Comparison of ENCODE assay signal across 1 cellular context in the genomic region with DNA sequence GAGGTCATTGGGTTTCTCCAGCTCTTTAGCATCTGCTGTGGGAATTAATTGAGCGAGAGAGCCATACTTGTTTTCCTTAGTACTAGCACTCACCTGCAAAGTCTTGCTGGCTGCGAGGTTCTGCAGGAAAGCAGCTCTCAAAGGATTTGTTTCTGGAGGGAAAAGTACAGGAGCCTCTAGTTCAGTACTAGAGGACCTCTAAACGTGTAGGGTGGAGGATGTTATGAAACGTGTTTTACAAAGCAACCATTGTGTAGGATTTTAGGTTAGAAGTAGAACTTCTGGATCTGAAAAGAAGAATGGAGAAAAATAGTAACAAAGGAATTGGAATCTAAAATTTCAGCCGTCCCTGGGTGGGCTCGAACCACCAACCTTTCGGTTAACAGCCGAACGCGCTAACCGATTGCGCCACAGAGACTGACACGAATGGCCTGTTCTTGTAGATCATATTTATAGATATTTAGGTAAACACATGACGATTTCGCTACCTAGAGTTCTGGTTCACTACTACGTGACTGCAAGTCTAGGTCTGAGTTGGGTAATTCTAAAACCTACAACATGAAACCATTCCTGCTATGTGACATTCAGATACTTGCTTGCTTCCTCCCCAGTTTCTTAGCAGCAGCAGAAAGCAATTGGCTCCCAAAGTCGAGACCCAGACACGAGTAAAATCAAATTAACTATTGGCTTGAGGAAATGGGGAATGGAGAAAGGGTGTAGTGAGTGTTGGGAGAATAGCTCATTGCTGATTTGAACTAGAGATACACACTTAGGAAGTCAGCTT.
TF ChIP-seq lines count a peak whose summit lies in the region.

No MANE protein-coding gene starts in this region.

TF ChIP-seq in HepG2, 621 proteins besides CTCF, POLR2A, EP300 and RAD21 (continued from another document and continues in another):
- TF ChIP-seq, protein P1, sequence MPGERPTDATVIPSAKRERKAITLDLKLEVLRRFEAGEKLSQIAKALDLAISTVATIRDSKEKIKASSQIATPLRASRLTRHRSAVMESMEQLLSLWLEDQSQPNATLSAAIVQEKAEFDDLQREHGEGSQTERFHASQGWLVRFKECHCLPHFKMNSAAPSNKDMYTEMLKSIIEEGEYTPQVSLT (CRISPR knock-in tag; IDR thresholded peaks at IDR 0.05; ENCODE audit: borderline replicate concordance, low read depth): no peak
- TF ChIP-seq HDAC2 (CRISPR knock-in tag; IDR thresholded peaks at IDR 0.05): 0 out of 2 replicates have a peak, but pooled peaks have one; percentile 28
- TF ChIP-seq, protein P2, sequence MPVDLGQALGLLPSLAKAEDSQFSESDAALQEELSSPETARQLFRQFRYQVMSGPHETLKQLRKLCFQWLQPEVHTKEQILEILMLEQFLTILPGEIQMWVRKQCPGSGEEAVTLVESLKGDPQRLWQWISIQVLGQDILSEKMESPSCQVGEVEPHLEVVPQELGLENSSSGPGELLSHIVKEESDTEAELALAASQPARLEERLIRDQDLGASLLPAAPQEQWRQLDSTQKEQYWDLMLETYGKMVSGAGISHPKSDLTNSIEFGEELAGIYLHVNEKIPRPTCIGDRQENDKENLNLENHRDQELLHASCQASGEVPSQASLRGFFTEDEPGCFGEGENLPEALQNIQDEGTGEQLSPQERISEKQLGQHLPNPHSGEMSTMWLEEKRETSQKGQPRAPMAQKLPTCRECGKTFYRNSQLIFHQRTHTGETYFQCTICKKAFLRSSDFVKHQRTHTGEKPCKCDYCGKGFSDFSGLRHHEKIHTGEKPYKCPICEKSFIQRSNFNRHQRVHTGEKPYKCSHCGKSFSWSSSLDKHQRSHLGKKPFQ (CRISPR knock-in tag; IDR thresholded peaks at IDR 0.05; ENCODE audit: insufficient replicate concordance): no peak
- peak; percentile 55; the same call in 1 of the 2 replicates for TF ChIP-seq ZNF556 (CRISPR knock-in tag; IDR thresholded peaks at IDR 0.05; ENCODE audit: borderline replicate concordance)
- TF ChIP-seq, protein P3, sequence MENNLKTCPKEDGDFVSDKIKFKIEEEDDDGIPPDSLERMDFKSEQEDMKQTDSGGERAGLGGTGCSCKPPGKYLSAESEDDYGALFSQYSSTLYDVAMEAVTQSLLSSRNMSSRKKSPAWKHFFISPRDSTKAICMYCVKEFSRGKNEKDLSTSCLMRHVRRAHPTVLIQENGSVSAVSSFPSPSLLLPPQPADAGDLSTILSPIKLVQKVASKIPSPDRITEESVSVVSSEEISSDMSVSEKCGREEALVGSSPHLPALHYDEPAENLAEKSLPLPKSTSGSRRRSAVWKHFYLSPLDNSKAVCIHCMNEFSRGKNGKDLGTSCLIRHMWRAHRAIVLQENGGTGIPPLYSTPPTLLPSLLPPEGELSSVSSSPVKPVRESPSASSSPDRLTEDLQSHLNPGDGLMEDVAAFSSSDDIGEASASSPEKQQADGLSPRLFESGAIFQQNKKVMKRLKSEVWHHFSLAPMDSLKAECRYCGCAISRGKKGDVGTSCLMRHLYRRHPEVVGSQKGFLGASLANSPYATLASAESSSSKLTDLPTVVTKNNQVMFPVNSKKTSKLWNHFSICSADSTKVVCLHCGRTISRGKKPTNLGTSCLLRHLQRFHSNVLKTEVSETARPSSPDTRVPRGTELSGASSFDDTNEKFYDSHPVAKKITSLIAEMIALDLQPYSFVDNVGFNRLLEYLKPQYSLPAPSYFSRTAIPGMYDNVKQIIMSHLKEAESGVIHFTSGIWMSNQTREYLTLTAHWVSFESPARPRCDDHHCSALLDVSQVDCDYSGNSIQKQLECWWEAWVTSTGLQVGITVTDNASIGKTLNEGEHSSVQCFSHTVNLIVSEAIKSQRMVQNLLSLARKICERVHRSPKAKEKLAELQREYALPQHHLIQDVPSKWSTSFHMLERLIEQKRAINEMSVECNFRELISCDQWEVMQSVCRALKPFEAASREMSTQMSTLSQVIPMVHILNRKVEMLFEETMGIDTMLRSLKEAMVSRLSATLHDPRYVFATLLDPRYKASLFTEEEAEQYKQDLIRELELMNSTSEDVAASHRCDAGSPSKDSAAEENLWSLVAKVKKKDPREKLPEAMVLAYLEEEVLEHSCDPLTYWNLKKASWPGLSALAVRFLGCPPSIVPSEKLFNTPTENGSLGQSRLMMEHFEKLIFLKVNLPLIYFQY (CRISPR knock-in tag; IDR thresholded peaks at IDR 0.05; ENCODE audit: borderline replicate concordance): 0 out of 2 replicates have a peak, but pooled peaks have one; percentile 31
- no peak for TF ChIP-seq GATA4 (IDR thresholded peaks at IDR 0.05; ENCODE audit: borderline replicate concordance, low read depth)
- TF ChIP-seq GABPA (IDR thresholded peaks at IDR 0.05; ENCODE audit: low read depth, low read length): no peak
- TF ChIP-seq GABPA (CRISPR knock-in tag; IDR thresholded peaks at IDR 0.05; ENCODE audit: low read depth): peak; percentile 18; the same call in 1 of the 2 replicates
- TF ChIP-seq, protein P4, sequence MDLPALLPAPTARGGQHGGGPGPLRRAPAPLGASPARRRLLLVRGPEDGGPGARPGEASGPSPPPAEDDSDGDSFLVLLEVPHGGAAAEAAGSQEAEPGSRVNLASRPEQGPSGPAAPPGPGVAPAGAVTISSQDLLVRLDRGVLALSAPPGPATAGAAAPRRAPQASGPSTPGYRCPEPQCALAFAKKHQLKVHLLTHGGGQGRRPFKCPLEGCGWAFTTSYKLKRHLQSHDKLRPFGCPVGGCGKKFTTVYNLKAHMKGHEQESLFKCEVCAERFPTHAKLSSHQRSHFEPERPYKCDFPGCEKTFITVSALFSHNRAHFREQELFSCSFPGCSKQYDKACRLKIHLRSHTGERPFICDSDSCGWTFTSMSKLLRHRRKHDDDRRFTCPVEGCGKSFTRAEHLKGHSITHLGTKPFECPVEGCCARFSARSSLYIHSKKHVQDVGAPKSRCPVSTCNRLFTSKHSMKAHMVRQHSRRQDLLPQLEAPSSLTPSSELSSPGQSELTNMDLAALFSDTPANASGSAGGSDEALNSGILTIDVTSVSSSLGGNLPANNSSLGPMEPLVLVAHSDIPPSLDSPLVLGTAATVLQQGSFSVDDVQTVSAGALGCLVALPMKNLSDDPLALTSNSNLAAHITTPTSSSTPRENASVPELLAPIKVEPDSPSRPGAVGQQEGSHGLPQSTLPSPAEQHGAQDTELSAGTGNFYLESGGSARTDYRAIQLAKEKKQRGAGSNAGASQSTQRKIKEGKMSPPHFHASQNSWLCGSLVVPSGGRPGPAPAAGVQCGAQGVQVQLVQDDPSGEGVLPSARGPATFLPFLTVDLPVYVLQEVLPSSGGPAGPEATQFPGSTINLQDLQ (CRISPR knock-in tag; IDR thresholded peaks at IDR 0.05): 0 out of 2 replicates have a peak, but pooled peaks have one; percentile 41
- TF ChIP-seq, protein P5, sequence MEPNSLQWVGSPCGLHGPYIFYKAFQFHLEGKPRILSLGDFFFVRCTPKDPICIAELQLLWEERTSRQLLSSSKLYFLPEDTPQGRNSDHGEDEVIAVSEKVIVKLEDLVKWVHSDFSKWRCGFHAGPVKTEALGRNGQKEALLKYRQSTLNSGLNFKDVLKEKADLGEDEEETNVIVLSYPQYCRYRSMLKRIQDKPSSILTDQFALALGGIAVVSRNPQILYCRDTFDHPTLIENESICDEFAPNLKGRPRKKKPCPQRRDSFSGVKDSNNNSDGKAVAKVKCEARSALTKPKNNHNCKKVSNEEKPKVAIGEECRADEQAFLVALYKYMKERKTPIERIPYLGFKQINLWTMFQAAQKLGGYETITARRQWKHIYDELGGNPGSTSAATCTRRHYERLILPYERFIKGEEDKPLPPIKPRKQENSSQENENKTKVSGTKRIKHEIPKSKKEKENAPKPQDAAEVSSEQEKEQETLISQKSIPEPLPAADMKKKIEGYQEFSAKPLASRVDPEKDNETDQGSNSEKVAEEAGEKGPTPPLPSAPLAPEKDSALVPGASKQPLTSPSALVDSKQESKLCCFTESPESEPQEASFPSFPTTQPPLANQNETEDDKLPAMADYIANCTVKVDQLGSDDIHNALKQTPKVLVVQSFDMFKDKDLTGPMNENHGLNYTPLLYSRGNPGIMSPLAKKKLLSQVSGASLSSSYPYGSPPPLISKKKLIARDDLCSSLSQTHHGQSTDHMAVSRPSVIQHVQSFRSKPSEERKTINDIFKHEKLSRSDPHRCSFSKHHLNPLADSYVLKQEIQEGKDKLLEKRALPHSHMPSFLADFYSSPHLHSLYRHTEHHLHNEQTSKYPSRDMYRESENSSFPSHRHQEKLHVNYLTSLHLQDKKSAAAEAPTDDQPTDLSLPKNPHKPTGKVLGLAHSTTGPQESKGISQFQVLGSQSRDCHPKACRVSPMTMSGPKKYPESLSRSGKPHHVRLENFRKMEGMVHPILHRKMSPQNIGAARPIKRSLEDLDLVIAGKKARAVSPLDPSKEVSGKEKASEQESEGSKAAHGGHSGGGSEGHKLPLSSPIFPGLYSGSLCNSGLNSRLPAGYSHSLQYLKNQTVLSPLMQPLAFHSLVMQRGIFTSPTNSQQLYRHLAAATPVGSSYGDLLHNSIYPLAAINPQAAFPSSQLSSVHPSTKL (CRISPR knock-in tag; IDR thresholded peaks at IDR 0.05): peak; percentile 63
- TF ChIP-seq, protein P6, sequence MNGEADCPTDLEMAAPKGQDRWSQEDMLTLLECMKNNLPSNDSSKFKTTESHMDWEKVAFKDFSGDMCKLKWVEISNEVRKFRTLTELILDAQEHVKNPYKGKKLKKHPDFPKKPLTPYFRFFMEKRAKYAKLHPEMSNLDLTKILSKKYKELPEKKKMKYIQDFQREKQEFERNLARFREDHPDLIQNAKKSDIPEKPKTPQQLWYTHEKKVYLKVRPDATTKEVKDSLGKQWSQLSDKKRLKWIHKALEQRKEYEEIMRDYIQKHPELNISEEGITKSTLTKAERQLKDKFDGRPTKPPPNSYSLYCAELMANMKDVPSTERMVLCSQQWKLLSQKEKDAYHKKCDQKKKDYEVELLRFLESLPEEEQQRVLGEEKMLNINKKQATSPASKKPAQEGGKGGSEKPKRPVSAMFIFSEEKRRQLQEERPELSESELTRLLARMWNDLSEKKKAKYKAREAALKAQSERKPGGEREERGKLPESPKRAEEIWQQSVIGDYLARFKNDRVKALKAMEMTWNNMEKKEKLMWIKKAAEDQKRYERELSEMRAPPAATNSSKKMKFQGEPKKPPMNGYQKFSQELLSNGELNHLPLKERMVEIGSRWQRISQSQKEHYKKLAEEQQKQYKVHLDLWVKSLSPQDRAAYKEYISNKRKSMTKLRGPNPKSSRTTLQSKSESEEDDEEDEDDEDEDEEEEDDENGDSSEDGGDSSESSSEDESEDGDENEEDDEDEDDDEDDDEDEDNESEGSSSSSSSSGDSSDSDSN (CRISPR knock-in tag; IDR thresholded peaks at IDR 0.05): no peak
- TF ChIP-seq, protein P7, sequence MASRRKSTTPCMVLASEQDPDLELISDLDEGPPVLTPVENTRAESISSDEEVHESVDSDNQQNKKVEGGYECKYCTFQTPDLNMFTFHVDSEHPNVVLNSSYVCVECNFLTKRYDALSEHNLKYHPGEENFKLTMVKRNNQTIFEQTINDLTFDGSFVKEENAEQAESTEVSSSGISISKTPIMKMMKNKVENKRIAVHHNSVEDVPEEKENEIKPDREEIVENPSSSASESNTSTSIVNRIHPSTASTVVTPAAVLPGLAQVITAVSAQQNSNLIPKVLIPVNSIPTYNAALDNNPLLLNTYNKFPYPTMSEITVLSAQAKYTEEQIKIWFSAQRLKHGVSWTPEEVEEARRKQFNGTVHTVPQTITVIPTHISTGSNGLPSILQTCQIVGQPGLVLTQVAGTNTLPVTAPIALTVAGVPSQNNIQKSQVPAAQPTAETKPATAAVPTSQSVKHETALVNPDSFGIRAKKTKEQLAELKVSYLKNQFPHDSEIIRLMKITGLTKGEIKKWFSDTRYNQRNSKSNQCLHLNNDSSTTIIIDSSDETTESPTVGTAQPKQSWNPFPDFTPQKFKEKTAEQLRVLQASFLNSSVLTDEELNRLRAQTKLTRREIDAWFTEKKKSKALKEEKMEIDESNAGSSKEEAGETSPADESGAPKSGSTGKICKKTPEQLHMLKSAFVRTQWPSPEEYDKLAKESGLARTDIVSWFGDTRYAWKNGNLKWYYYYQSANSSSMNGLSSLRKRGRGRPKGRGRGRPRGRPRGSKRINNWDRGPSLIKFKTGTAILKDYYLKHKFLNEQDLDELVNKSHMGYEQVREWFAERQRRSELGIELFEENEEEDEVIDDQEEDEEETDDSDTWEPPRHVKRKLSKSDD (CRISPR knock-in tag; IDR thresholded peaks at IDR 0.05; ENCODE audit: low read depth): no peak
- 0 out of 2 replicates have a peak, but pooled peaks have one; percentile 42 for TF ChIP-seq ZFP1 (CRISPR knock-in tag; IDR thresholded peaks at IDR 0.05)
- TF ChIP-seq ZNF878 (CRISPR knock-in tag; IDR thresholded peaks at IDR 0.05): peak; percentile 40; the same call in 1 of the 2 replicates
- TF ChIP-seq KAT8 (CRISPR knock-in tag; IDR thresholded peaks at IDR 0.05): 0 out of 2 replicates have a peak, but pooled peaks have one; percentile 24
- TF ChIP-seq ZNF883 (CRISPR knock-in tag; IDR thresholded peaks at IDR 0.05; ENCODE audit: not compliant biosample characterization): no peak
- 0 out of 2 replicates have a peak, but pooled peaks have one; percentile 46 for TF ChIP-seq ZMYM4 (CRISPR knock-in tag; IDR thresholded peaks at IDR 0.05)
- peak; percentile 34; the same call in 1 of the 2 replicates for TF ChIP-seq PPARG (CRISPR knock-in tag; conservative IDR thresholded peaks at IDR 0.05)
- no peak for TF ChIP-seq NCOA1 (CRISPR knock-in tag; IDR thresholded peaks at IDR 0.05)
- TF ChIP-seq THAP11 (CRISPR knock-in tag; IDR thresholded peaks at IDR 0.05): 0 out of 2 replicates have a peak, but pooled peaks have one; percentile 39
- TF ChIP-seq, protein P8, sequence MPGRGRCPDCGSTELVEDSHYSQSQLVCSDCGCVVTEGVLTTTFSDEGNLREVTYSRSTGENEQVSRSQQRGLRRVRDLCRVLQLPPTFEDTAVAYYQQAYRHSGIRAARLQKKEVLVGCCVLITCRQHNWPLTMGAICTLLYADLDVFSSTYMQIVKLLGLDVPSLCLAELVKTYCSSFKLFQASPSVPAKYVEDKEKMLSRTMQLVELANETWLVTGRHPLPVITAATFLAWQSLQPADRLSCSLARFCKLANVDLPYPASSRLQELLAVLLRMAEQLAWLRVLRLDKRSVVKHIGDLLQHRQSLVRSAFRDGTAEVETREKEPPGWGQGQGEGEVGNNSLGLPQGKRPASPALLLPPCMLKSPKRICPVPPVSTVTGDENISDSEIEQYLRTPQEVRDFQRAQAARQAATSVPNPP (CRISPR knock-in tag; IDR thresholded peaks at IDR 0.05): no peak
- TF ChIP-seq ZNF777 (CRISPR knock-in tag; IDR thresholded peaks at IDR 0.05): 0 out of 2 replicates have a peak, but pooled peaks have one; percentile 38
- TF ChIP-seq EHMT2 (IDR thresholded peaks at IDR 0.05; ENCODE audit: borderline replicate concordance, low read depth, low read length): 0 out of 2 replicates have a peak, but pooled peaks have one; percentile 43
- 0 out of 2 replicates have a peak, but pooled peaks have one; percentile 28 for TF ChIP-seq SAP130 (CRISPR knock-in tag; IDR thresholded peaks at IDR 0.05; ENCODE audit: low read depth)
- no peak for TF ChIP-seq AHR (CRISPR knock-in tag; IDR thresholded peaks at IDR 0.05)
- 0 out of 2 replicates have a peak, but pooled peaks have one; percentile 29 for TF ChIP-seq ZNF605 (CRISPR knock-in tag; IDR thresholded peaks at IDR 0.05)
- peak; percentile 84; the same call in 1 of the 2 replicates for TF ChIP-seq SMAD3 (CRISPR knock-in tag; IDR thresholded peaks at IDR 0.05)
- peak; percentile 53; the same call in 1 of the 2 replicates for TF ChIP-seq KDM3A (CRISPR knock-in tag; IDR thresholded peaks at IDR 0.05; ENCODE audit: low read depth)
- no peak for TF ChIP-seq MZF1 (CRISPR knock-in tag; IDR thresholded peaks at IDR 0.05; ENCODE audit: borderline replicate concordance)
